24 cellular contexts compared by ENCODE assay signal in the genomic region with DNA sequence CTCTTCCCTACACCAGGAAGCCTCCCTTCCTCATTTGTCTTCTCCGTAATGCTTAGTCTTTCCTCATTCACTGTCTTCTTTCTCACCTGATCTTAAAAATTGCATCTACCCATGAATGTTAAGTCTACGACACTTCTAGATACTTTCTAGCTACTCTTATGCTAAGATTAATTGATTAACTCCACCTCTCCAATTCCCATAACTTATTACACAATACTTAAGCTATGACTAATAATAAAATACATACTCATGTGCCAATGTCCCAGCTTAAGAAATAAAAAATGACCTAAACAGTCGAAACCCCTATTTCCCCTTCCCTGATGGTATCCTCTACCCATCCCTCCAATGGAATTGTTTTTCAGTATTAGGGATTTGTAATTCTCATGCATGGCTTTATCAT. TPM values are rescaled to one million over a fixed set of nuclear protein-coding genes. Genes with fewer than 3 reads are reported as not detected.
DNase-seq lines count a peak whose midpoint lies in the region; ATAC-seq, FAIRE-seq and TF ChIP-seq lines count a peak whose summit lies in the region.
"Had no signal": no experiment of that assay in that cellular context is flagged by ENCODE, and none has a peak within 500 bp of the region (broad histone marks: within the 10 kb centered on the region; RNA-seq: fewer than 3 reads in every experiment).

No MANE protein-coding gene starts in this region.

- no peaks in the 10 kb centered on the region for H3K27me3 Mint-ChIP-seq in activated T-cell treated with anti-CD3 and anti-CD28 coated beads, Interleukin-2, amount 50 U/mL, for 72 hours (ENCODE audit: low read depth)
- no peaks in the 10 kb centered on the region for H3K27me3 Mint-ChIP-seq in endothelial cell (ENCODE audit: unreplicated experiment)
- H3K27me3 Mint-ChIP-seq: CD4-positive, alpha-beta T cell; CD8-positive, alpha-beta memory T cell had no signal

- peak; percentile 92 for FAIRE-seq in A549 (lab: Jason Lieb, UNC)
- FAIRE-seq: A204.1, G401.6, GM12892 had no signal

- peaks cover 60% of the 10 kb centered on the region for H3K9me3 ChIP-seq in A549
- peaks cover 2% of the 10 kb centered on the region; the same call in 1 of the 2 replicates for H3K9me3 ChIP-seq in HEK293 (ENCODE audit: control insufficient read depth, insufficient read depth, low read depth, low read length)
- peaks cover 3% of the 10 kb centered on the region for H3K9me3 ChIP-seq in WERI-Rb-1 (ENCODE audit: severe bottlenecking)
- H3K9me3 ChIP-seq in heart left ventricle: peaks cover 0 to 5% (median 0%) of the 10 kb centered on the region in 12 donors
- H3K9me3 ChIP-seq: BE2C had no signal

- no peak for TF ChIP-seq CTCF in A549 (IDR thresholded peaks at IDR 0.05)
- no peak for TF ChIP-seq CTCF in HEK293 (tag by site-specific recombination; IDR thresholded peaks at IDR 0.05)
- no peak for TF ChIP-seq CTCF in endothelial cell (IDR thresholded peaks at IDR 0.05; ENCODE audit: unreplicated experiment)
- TF ChIP-seq CTCF in WERI-Rb-1 (IDR thresholded peaks at IDR 0.05; ENCODE audit: low read depth, low read length): no peak
- TF ChIP-seq CTCF in heart left ventricle (IDR thresholded peaks at IDR 0.05): no peak

- H3K4me3 ChIP-seq in A549 (no peak overlapping the region), HEK293 (ENCODE audit: low read depth, low read length) (no peak overlapping the region), WERI-Rb-1 (ENCODE audit: low read depth, low read length) (no peak overlapping the region), heart left ventricle (no peak overlapping the region)
- H3K4me3 ChIP-seq: BLaER1 treated with 17β-estradiol and CSF1 and Interleukin-3, amounts not matched to agents 10 nM and 100 nM; GM23338 had no signal

- peaks cover 81 to 94% of the 10 kb centered on the region in 2 experiments for H3K36me3 ChIP-seq in HEK293 (ENCODE audit: control insufficient read depth in 2 of 2, insufficient read depth in 1 of 2, low read length in 2 of 2)
- H3K36me3 ChIP-seq in WERI-Rb-1: peaks cover 48% of the 10 kb centered on the region
- H3K36me3 ChIP-seq in heart left ventricle: peaks cover 0 to 92% (median 68%) of the 10 kb centered on the region in 9 donors

- no peaks in the 10 kb centered on the region for H3K4me1 ChIP-seq in A549
- H3K4me1 ChIP-seq in HEK293 (ENCODE audit: control insufficient read depth, insufficient read depth, low read length): peaks cover 7% of the 10 kb centered on the region
- H3K4me1 ChIP-seq in heart left ventricle: peaks cover 0 to 22% (median 3%) of the 10 kb centered on the region in 12 donors
- H3K4me1 ChIP-seq: BE2C; BLaER1 treated with 17β-estradiol and CSF1 and Interleukin-3, amounts not matched to agents 10 nM and 100 nM had no signal

- H3K4me1 Mint-ChIP-seq in activated T-cell treated with anti-CD3 and anti-CD28 coated beads, Interleukin-2, amount 50 U/mL, for 72 hours (ENCODE audit: low read depth): no peaks in the 10 kb centered on the region
- no peaks in the 10 kb centered on the region for H3K4me1 Mint-ChIP-seq in endothelial cell (ENCODE audit: unreplicated experiment)
- H3K4me1 Mint-ChIP-seq: CD14-positive monocyte, GM23338, H9 had no signal

- CTCF ChIA-PET in A549 (lab: Yijun Ruan, JAX) (interaction anchor here (0.8 to 1.1 kb wide), 2 partner anchors 11 to 12 kb away, joined by 3 read pairs; no protein-coding TSS in a partner anchor), HEK293 (lab: Yijun Ruan, JAX) (no interaction called here)

- H3K27ac Mint-ChIP-seq in activated T-cell treated with anti-CD3 and anti-CD28 coated beads, Interleukin-2, amount 50 U/mL, for 72 hours: peak overlapping the region; percentile 32
- H3K27ac Mint-ChIP-seq in endothelial cell (ENCODE audit: unreplicated experiment): no peak overlapping the region
- H3K27ac Mint-ChIP-seq: CD14-positive monocyte; CD4-positive, alpha-beta T cell; GM23338; H9; HFFc6 had no signal

- H3K27me3 ChIP-seq in WERI-Rb-1 (ENCODE audit: insufficient read depth, low read depth, severe bottlenecking) (no peaks in the 10 kb centered on the region), heart left ventricle (no peaks in the 10 kb centered on the region)
- H3K27me3 ChIP-seq: BE2C; BLaER1 treated with 17β-estradiol and CSF1 and Interleukin-3, amounts not matched to agents 10 nM and 100 nM had no signal

- no peak for TF ChIP-seq RAD21 in A549 (conservative IDR thresholded peaks at IDR 0.05 in 1 of 2, IDR thresholded peaks at IDR 0.05 in 1 of 2)

- no peak for DNase-seq in activated T-cell treated with anti-CD3 and anti-CD28 coated beads, Interleukin-2, amount 50 U/mL, for 72 hours
- no peak for DNase-seq in activated T-cell treated with anti-CD3 and anti-CD28 coated beads, Interleukin-2, amount 50 U/mL, for 1 hour
- DNase-seq in A549 (ENCODE audit: low read depth in 1 of 2, low spot score in 1 of 2) (no peak), endothelial cell (ENCODE audit: low spot score) (no peak), WERI-Rb-1 (no peak), heart left ventricle (no peak)
- DNase-seq: ACHN; AML-193; BE2C; CD4-positive, alpha-beta T cell; CD8-positive, alpha-beta memory T cell; DMS53; DND-41; H9; HFFc6 had no signal

- TF ChIP-seq POLR2A in A549 (IDR thresholded peaks at IDR 0.05; ENCODE audit: low read length) (no peak), heart left ventricle (IDR thresholded peaks at IDR 0.05) (no peak)

- TF ChIP-seq EP300 in A549 (IDR thresholded peaks at IDR 0.05): no peak

- POLR2A ChIA-PET in A549 (lab: Yijun Ruan, JAX) (no interaction called here), HEK293 (lab: Yijun Ruan, JAX) (interaction anchor here (1.9 kb wide), 1 partner anchor 23 kb away, joined by 9 read pairs; a partner anchor contains a TSS)

- ATAC-seq in activated T-cell treated with anti-CD3 and anti-CD28 coated beads, Interleukin-2, amount 50 U/mL, for 72 hours (replicated peaks in 1 of 2): no peak
- ATAC-seq in A549 (no peak), heart left ventricle (no peak)
- ATAC-seq: GM23338, HCT116 had no signal

- peaks cover 15 to 57% of the 10 kb centered on the region in 2 donors for H3K36me3 Mint-ChIP-seq in activated T-cell treated with anti-CD3 and anti-CD28 coated beads, Interleukin-2, amount 50 U/mL, for 72 hours (ENCODE audit: insufficient read depth in 2 of 2)
- H3K36me3 Mint-ChIP-seq in endothelial cell (ENCODE audit: low read depth, unreplicated experiment): peaks cover 32% of the 10 kb centered on the region

- no peak overlapping the region for H3K4me3 Mint-ChIP-seq in activated T-cell treated with anti-CD3 and anti-CD28 coated beads, Interleukin-2, amount 50 U/mL, for 72 hours
- peak overlapping the region; percentile 29 for H3K4me3 Mint-ChIP-seq in endothelial cell (ENCODE audit: unreplicated experiment)
- H3K4me3 Mint-ChIP-seq: CD14-positive monocyte; CD4-positive, alpha-beta T cell; CD8-positive, alpha-beta memory T cell; GM23338; H9; HFFc6 had no signal

- no peak overlapping the region for H3K27ac ChIP-seq in A549
- no peak overlapping the region for H3K27ac ChIP-seq in HEK293 (ENCODE audit: extremely low read depth, low read depth, low read length)
- no peak overlapping the region for H3K27ac ChIP-seq in WERI-Rb-1
- no peak overlapping the region for H3K27ac ChIP-seq in heart left ventricle
- H3K27ac ChIP-seq: 22Rv1; BLaER1 treated with 17β-estradiol and CSF1 and Interleukin-3, amounts not matched to agents 10 nM and 100 nM had no signal

- H3K4me2 ChIP-seq in A549: no peak overlapping the region
- H3K4me2 ChIP-seq: BLaER1 treated with 17β-estradiol and CSF1 and Interleukin-3, amounts not matched to agents 10 nM and 100 nM; GM23338 had no signal

- intact Hi-C loops in heart left ventricle (cut with DNase I): no loop called here

- 91% methylated on average over 3 of the region's 3 CpGs for WGBS in A549 (ENCODE audit: missing lambda C conversion rate)
- WGBS in heart left ventricle, 4 donors: 93 to 97% (median 95%) methylated on average over 3 of the region's 3 CpGs

- H3K9me3 Mint-ChIP-seq in activated T-cell treated with anti-CD3 and anti-CD28 coated beads, Interleukin-2, amount 50 U/mL, for 72 hours: peaks cover 0 to 3% of the 10 kb centered on the region in 2 donors
- no peaks in the 10 kb centered on the region for H3K9me3 Mint-ChIP-seq in endothelial cell (ENCODE audit: unreplicated experiment)
- H3K9me3 Mint-ChIP-seq: CD4-positive, alpha-beta T cell; CD8-positive, alpha-beta memory T cell; GM23338; HFFc6 had no signal

TF ChIP-seq in A549, 52 proteins besides CTCF, POLR2A, EP300 and RAD21:
- TF ChIP-seq FOXS1 (CRISPR knock-in tag; IDR thresholded peaks at IDR 0.05) (no peak), FOSB (CRISPR knock-in tag; IDR thresholded peaks at IDR 0.05) (no peak), KDM5A (IDR thresholded peaks at IDR 0.05) (no peak), CEBPB (IDR thresholded peaks at IDR 0.05) (no peak)
TF ChIP-seq in A549: peak in this region for 0.

TF ChIP-seq in HEK293, 187 proteins besides CTCF, POLR2A, EP300 and RAD21 (continues in another document):
- TF ChIP-seq, protein P1, sequence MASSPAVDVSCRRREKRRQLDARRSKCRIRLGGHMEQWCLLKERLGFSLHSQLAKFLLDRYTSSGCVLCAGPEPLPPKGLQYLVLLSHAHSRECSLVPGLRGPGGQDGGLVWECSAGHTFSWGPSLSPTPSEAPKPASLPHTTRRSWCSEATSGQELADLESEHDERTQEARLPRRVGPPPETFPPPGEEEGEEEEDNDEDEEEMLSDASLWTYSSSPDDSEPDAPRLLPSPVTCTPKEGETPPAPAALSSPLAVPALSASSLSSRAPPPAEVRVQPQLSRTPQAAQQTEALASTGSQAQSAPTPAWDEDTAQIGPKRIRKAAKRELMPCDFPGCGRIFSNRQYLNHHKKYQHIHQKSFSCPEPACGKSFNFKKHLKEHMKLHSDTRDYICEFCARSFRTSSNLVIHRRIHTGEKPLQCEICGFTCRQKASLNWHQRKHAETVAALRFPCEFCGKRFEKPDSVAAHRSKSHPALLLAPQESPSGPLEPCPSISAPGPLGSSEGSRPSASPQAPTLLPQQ (tag by site-specific recombination; IDR thresholded peaks at IDR 0.05): no peak
- TF ChIP-seq ZNF529 (tag by site-specific recombination; IDR thresholded peaks at IDR 0.05; ENCODE audit: insufficient replicate concordance): no peak

RNA-seq across cellular contexts. Expression of a gene that starts 22.8 kb away (rescaled TPM):
- 1 to 10 TPM; 4.2 to 5.3 TPM for total RNA-seq in activated T-cell treated with anti-CD3 and anti-CD28 coated beads, Interleukin-2, amount 50 U/mL, for 72 hours
- polyA plus RNA-seq in A549 (2011; rRNA removed) (5.3 and 8.2 TPM in 2 replicates), A549 (2017; fragmentation: RNase III; extraction: RNeasy Plus Mini Kit Qiagen cat#74134 plus additional on column Dnase treatment) (4.1 to 4.9 TPM (median 4.4 TPM) in 3 replicates), heart left ventricle (1 to 10 TPM; 4.0 to 5.3 TPM)
- 2.4 TPM in 2 replicates for polyA plus RNA-seq in A549 (2012; cell fraction: cytosol; rRNA removed)
- 1.9 and 3.4 TPM in 2 replicates for polyA plus RNA-seq in A549 (2012; cell fraction: nucleus; rRNA removed)
- 5.7 and 5.9 TPM in 2 replicates for polyA minus RNA-seq in A549 (2011; rRNA and poly(A)+ RNA removed)
- total RNA-seq in endothelial cell (ENCODE audit: unreplicated experiment) (4.9 TPM), heart left ventricle (1 to 10 TPM; 3.9 to 9.3 (median 6.1) TPM)
